Comparison of ENCODE assay signal across 9 cellular contexts in the genomic region with DNA sequence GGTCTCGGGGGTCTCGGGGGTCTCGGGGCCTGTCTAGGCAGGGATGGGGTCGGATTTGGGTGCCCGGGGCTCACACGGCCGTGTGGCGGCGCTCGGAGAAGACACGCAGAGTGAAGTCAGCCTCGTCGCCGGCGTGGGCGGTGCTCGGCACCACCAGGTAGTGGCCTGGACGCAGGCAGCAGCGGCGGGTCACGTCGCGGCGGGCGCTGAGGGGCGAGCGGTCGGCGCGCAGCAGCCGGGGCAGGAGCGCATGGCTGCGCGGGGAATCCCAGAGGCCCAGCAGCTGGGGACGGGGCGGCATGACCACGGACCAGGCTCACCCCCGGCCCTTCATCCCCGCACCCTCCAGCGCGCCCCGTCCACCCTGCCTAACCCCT. TPM values are rescaled to one million over a fixed set of nuclear protein-coding genes. Genes with fewer than 3 reads are reported as not detected.
DNase-seq lines count a peak whose midpoint lies in the region; ATAC-seq, FAIRE-seq and TF ChIP-seq lines count a peak whose summit lies in the region.
"Had no signal": no experiment of that assay in that cellular context is flagged by ENCODE, and none has a peak within 500 bp of the region (broad histone marks: within the 10 kb centered on the region; RNA-seq: fewer than 3 reads in every experiment).

No MANE protein-coding gene starts in this region.

- no peaks in the 10 kb centered on the region for H3K27me3 ChIP-seq in SK-N-SH (ENCODE audit: insufficient read depth)

- POLR2A ChIA-PET in SK-N-SH (lab: Yijun Ruan, JAX), result no interaction called here

- peaks cover 4% of the 10 kb centered on the region; the same call in 1 of the 2 replicates for H4K20me1 ChIP-seq in SK-N-SH (ENCODE audit: insufficient read depth)

- intact Hi-C loops in kidney (cut with DNase I), result no loop called here

- TF ChIP-seq EP300 in SK-N-SH (IDR thresholded peaks at IDR 0.05; ENCODE audit: borderline replicate concordance in 1 of 2, low read depth in 1 of 2, low read length in 1 of 2), result no peak

- DNase-seq in GM19240 (ENCODE audit: insufficient read length, low spot score) (peak; percentile 61), SK-N-SH (peak; percentile 77), astrocyte of the hippocampus (ENCODE audit: low read depth, low spot score) (peak; percentile 70), kidney (peak; percentile 92), OCI-M1 (lab: John Stamatoyannopoulos, UW) (no peak)
- peak in 2 of 3 donors; percentile 43 to 64 for DNase-seq in stimulated activated CD4-positive, alpha-beta T cell treated with anti-CD3 and anti-CD28 coated beads, TNF-alpha, amount 100 ng/mL, for 48 hours (ENCODE audit: low read depth in 3 of 3)

- no peak for FAIRE-seq in kidney (lab: Jason Lieb, UNC)

- H3K4me3 ChIP-seq in SK-N-SH (ENCODE audit: low read depth in 2 of 2, low read length in 1 of 2), result peak overlapping the region; percentile 35 to 48; a peak in 3 of 4 replicates
- H3K4me3 ChIP-seq in kidney (ENCODE audit: low read length in 2 of 2), result peak overlapping the region; percentile 14 to 47

- CTCF ChIA-PET in SK-N-SH (lab: Yijun Ruan, JAX), result interaction anchor here (2.7 kb wide), 1 partner anchor 194 kb away, joined by 16 read pairs; the partner anchor contains the start of genes MRPS12 and SARS2

- TF ChIP-seq CTCF in SK-N-SH (IDR thresholded peaks at IDR 0.05), result no peak
- no peak for TF ChIP-seq CTCF in kidney (IDR thresholded peaks at IDR 0.05; ENCODE audit: borderline replicate concordance, extremely low read depth, insufficient read depth)

- H3K79me2 ChIP-seq in SK-N-SH (ENCODE audit: insufficient read depth), result no peaks in the 10 kb centered on the region

- peak overlapping the region; percentile 62; the same call in 1 of the 2 replicates for H3K4me2 ChIP-seq in SK-N-SH

- TF ChIP-seq RAD21 in SK-N-SH (IDR thresholded peaks at IDR 0.05; ENCODE audit: low read length), result no peak

- no peaks in the 10 kb centered on the region for H3K9me2 ChIP-seq in SK-N-SH

- WGBS in SK-N-SH (ENCODE audit: low lambda C conversion rate), result 2% methylated on average over 9 of the region's 42 CpGs

- ATAC-seq in HG02610 (IDR thresholded peaks at IDR 0.05; ENCODE audit: unreplicated experiment), result no peak
- no peak for ATAC-seq in HG03095 (IDR thresholded peaks at IDR 0.05; ENCODE audit: unreplicated experiment)

- no peak overlapping the region for H2AFZ ChIP-seq in SK-N-SH (ENCODE audit: low read depth)

- H3F3A ChIP-seq in SK-N-SH (replicated peaks; ENCODE audit: insufficient read depth), result peaks cover 42% of the 10 kb centered on the region

- H3K36me3 ChIP-seq in SK-N-SH (replicated peaks in 1 of 2; ENCODE audit: control insufficient read depth in 1 of 2, insufficient read depth in 2 of 2, low read length in 1 of 2), result peaks cover 10 to 12% of the 10 kb centered on the region in 2 experiments
- peaks cover 0 to 3% of the 10 kb centered on the region in 2 donors for H3K36me3 ChIP-seq in kidney (ENCODE audit: control insufficient read depth in 1 of 2, insufficient read depth in 2 of 2, low read length in 2 of 2)

- H3K27ac ChIP-seq in SK-N-SH (ENCODE audit: low read depth in 2 of 2, low read length in 1 of 2) (no peak overlapping the region; a peak in 1 of 4 replicates), kidney (ENCODE audit: low read depth in 2 of 2, low read length in 2 of 2) (peak overlapping the region; percentile 32 to 83)

- H3K9me3 ChIP-seq in SK-N-SH (no peaks in the 10 kb centered on the region), kidney (ENCODE audit: control insufficient read depth in 1 of 2, low read length in 2 of 2) (no peaks in the 10 kb centered on the region)

- H3K9ac ChIP-seq in SK-N-SH (no peak overlapping the region), kidney (ENCODE audit: low read length in 2 of 2) (no peak overlapping the region)

- H3K4me1 ChIP-seq in SK-N-SH (ENCODE audit: control insufficient read depth in 1 of 2, insufficient read depth in 2 of 2, low read depth in 1 of 2, low read length in 1 of 2) (peaks cover 7 to 12% of the 10 kb centered on the region in 2 experiments; a peak in 3 of 4 replicates), kidney (ENCODE audit: control insufficient read depth in 1 of 2, insufficient read depth in 1 of 2, low read depth in 1 of 2, low read length in 2 of 2) (peaks cover 5 to 9% of the 10 kb centered on the region in 2 donors)

TF ChIP-seq in SK-N-SH, 30 proteins besides CTCF, POLR2A, EP300 and RAD21:
- TF ChIP-seq RCOR1 (IDR thresholded peaks at IDR 0.05; ENCODE audit: low read length) (no peak), MEF2A (IDR thresholded peaks at IDR 0.05; ENCODE audit: borderline replicate concordance, low read depth) (no peak), TAF1 (IDR thresholded peaks at IDR 0.05; ENCODE audit: borderline replicate concordance, low read depth, low read length) (no peak), IRF3 (IDR thresholded peaks at IDR 0.05; ENCODE audit: low read depth, low read length) (no peak), GABPA (IDR thresholded peaks at IDR 0.05; ENCODE audit: low read depth) (no peak)
- TF ChIP-seq, protein P1, sequence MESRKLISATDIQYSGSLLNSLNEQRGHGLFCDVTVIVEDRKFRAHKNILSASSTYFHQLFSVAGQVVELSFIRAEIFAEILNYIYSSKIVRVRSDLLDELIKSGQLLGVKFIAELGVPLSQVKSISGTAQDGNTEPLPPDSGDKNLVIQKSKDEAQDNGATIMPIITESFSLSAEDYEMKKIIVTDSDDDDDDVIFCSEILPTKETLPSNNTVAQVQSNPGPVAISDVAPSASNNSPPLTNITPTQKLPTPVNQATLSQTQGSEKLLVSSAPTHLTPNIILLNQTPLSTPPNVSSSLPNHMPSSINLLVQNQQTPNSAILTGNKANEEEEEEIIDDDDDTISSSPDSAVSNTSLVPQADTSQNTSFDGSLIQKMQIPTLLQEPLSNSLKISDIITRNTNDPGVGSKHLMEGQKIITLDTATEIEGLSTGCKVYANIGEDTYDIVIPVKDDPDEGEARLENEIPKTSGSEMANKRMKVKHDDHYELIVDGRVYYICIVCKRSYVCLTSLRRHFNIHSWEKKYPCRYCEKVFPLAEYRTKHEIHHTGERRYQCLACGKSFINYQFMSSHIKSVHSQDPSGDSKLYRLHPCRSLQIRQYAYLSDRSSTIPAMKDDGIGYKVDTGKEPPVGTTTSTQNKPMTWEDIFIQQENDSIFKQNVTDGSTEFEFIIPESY (IDR thresholded peaks at IDR 0.05; ENCODE audit: borderline replicate concordance, low read depth), result no peak
- TF ChIP-seq, protein P2, sequence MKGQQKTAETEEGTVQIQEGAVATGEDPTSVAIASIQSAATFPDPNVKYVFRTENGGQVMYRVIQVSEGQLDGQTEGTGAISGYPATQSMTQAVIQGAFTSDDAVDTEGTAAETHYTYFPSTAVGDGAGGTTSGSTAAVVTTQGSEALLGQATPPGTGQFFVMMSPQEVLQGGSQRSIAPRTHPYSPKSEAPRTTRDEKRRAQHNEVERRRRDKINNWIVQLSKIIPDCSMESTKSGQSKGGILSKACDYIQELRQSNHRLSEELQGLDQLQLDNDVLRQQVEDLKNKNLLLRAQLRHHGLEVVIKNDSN (IDR thresholded peaks at IDR 0.05; ENCODE audit: borderline replicate concordance, low read depth), result no peak

RNA-seq across cellular contexts. Expression of gene CAPN12, which starts 8.2 kb away (rescaled TPM):
- polyA plus RNA-seq in SK-N-SH (2012; rRNA removed) (1.7 and 3.0 TPM in 2 replicates), kidney (ENCODE audit: insufficient read depth, low read depth, low replicate concordance) (27.1 TPM)
- polyA plus RNA-seq in SK-N-SH (2012; cell fraction: cytosol; rRNA removed), result 0.48 and 0.50 TPM in 2 replicates
- polyA plus RNA-seq in SK-N-SH (2012; cell fraction: nucleus; rRNA removed), result 14.5 and 19.0 TPM in 2 replicates
- total RNA-seq in kidney, result 31.1 TPM

RNA-seq across cellular contexts. Expression of gene LGALS7, which starts 37.3 kb away (rescaled TPM):
- not detected in 2 replicates for polyA plus RNA-seq in SK-N-SH (2012; rRNA removed)
- polyA plus RNA-seq in SK-N-SH (2012; cell fraction: cytosol; rRNA removed), result not detected in 2 replicates
- polyA plus RNA-seq in SK-N-SH (2012; cell fraction: nucleus; rRNA removed), result not detected in 2 replicates
- 1.3 TPM for total RNA-seq in kidney
- polyA plus RNA-seq in kidney (ENCODE audit: insufficient read depth, low read depth, low replicate concordance), result not detected
- total RNA-seq: T-helper 2 cell treated with Interferon-gamma antibody and Interleukin-4, amounts not matched to agents 100 ng/mL and 5 ng/mL, for 36 hours had no signal

RNA-seq across cellular contexts. Expression of gene LGALS7B, which starts 53.0 kb away (rescaled TPM):
- polyA plus RNA-seq in SK-N-SH (2012; rRNA removed) (not detected in 2 replicates), kidney (ENCODE audit: insufficient read depth, low read depth, low replicate concordance) (3.7 TPM)
- polyA plus RNA-seq in SK-N-SH (2012; cell fraction: cytosol; rRNA removed), result not detected in 2 replicates
- polyA plus RNA-seq in SK-N-SH (2012; cell fraction: nucleus; rRNA removed), result not detected in 2 replicates
- total RNA-seq in kidney, result not detected
- total RNA-seq: T-helper 2 cell treated with Interferon-gamma antibody and Interleukin-4, amounts not matched to agents 100 ng/mL and 5 ng/mL, for 36 hours had no signal

Comparison
In these comparisons a context has a peak if more than half of its experiments do, and no peak if none do; other contexts are left out.
1. H3K27ac ChIP-seq: peak in kidney (2 of 2); none in SK-N-SH (0 of 2).